Comparison of ENCODE assay signal across 9 cellular contexts in the genomic region with DNA sequence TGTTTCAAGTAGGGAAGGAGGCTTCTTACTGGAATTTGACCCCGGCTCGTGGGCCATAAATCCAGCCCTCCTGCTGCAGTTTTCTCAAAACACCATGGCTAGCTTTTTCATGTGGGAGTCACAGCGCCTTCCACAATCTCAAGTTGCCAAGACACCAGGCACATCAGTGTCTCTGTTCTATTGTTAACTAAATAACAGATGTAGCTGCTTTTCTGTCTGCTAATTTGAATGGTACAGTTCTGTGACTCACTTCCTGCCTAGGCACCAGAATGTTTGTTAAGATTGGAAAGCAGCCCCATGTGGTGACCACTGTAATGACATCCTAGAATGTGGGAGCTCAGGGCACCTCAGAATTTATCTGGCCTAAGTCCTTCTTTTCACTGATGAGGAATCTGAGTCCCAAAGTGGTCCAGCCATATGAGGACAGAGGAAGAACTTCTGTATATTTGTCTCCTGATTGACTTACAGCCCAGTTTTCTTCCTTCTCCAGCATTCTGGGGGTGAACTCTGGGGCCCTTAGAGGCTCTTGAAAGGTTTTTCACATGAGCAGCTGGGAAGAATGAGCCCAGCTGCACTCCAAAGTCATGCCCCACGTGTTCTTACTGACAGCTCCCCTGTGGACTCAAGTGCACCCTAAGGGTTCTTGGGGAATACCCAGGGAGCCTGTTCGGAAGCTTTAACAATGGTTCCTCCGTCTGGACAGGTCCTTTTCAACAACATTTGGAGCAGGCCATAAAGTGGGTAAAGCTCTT. TPM values are rescaled to one million over a fixed set of nuclear protein-coding genes. Genes with fewer than 3 reads are reported as not detected.
A peak's percentile ranks its signal among the peaks of the same experiment; 100 is the strongest.
DNase-seq lines count a peak whose midpoint lies in the region; ATAC-seq and TF ChIP-seq lines count a peak whose summit lies in the region.
"Had no signal": no experiment of that assay in that cellular context is flagged by ENCODE, and none has a peak within 500 bp of the region (broad histone marks: within the 10 kb centered on the region; RNA-seq: fewer than 3 reads in every experiment).

No MANE protein-coding gene starts in this region.

- H3K79me2 ChIP-seq in KMS-11 (ENCODE audit: insufficient read depth, low read depth): no peaks in the 10 kb centered on the region

- H3K36me3 Mint-ChIP-seq in activated CD8-positive, alpha-beta T cell treated with anti-CD3 and anti-CD28 coated beads for 36 hours (ENCODE audit: low read depth): peaks cover 81% of the 10 kb centered on the region

- no peaks in the 10 kb centered on the region for H3K9me3 Mint-ChIP-seq in activated CD8-positive, alpha-beta T cell treated with anti-CD3 and anti-CD28 coated beads for 36 hours

- H3K4me3 Mint-ChIP-seq in activated CD8-positive, alpha-beta T cell treated with anti-CD3 and anti-CD28 coated beads for 36 hours: no peak overlapping the region

- H4K20me1 ChIP-seq in KMS-11 (ENCODE audit: insufficient read depth): no peaks in the 10 kb centered on the region

- peak; percentile 67 for DNase-seq in DMS 273 (lab: John Stamatoyannopoulos, UW; ENCODE audit: unreplicated experiment)
- no peak for DNase-seq in DMS 273 treated with DMSO at 0.1 percent for 48 hours (lab: John Stamatoyannopoulos, UW)
- peak; percentile 63 for DNase-seq in activated CD8-positive, alpha-beta T cell treated with anti-CD3 and anti-CD28 coated beads for 36 hours
- DNase-seq in fibroblast of the conjunctiva (ENCODE audit: low read depth): peak; percentile 52
- DNase-seq in stimulated activated CD4-positive, alpha-beta T cell treated with anti-CD3 and anti-CD28 coated beads, Interleukin-4, amount 100 ng/mL, for 24 hours: peak; percentile 49
- no peak for DNase-seq in posterior cingulate gyrus

- H3K36me3 ChIP-seq in KMS-11 (ENCODE audit: insufficient read depth): no peaks in the 10 kb centered on the region

- POLR2A ChIA-PET in activated CD8-positive, alpha-beta T cell treated with anti-CD3 and anti-CD28 coated beads for 36 hours (lab: Charles Lee): interaction anchor here (0.7 to 2.9 kb wide), 8 partner anchors 9 to 332 kb away, joined by 3 to 12 read pairs (median 6); a partner anchor contains a TSS

- peaks cover 33% of the 10 kb centered on the region for H3K4me1 ChIP-seq in KMS-11 (ENCODE audit: low read depth, poor library complexity, severe bottlenecking)

- no peaks in the 10 kb centered on the region for H3K27me3 Mint-ChIP-seq in activated CD8-positive, alpha-beta T cell treated with anti-CD3 and anti-CD28 coated beads for 36 hours

- no peak overlapping the region for H3K9ac ChIP-seq in KMS-11

- no peak overlapping the region for H3K4me3 ChIP-seq in KMS-11 (IDR thresholded peaks at IDR 0.05; ENCODE audit: insufficient read depth, low read depth, low read length)

- intact Hi-C loops in activated CD8-positive, alpha-beta T cell treated with anti-CD3 and anti-CD28 coated beads for 36 hours (cut with micrococcal nuclease): no loop called here
- intact Hi-C loops in posterior cingulate gyrus (cut with DNase I): no loop called here

- H3K27ac ChIP-seq in KMS-11: no peak overlapping the region
- H3K27ac ChIP-seq: 22Rv1 had no signal

- no peaks in the 10 kb centered on the region for H3K27me3 ChIP-seq in KMS-11 (ENCODE audit: insufficient read depth, low read depth)

- H3K27ac Mint-ChIP-seq in activated CD8-positive, alpha-beta T cell treated with anti-CD3 and anti-CD28 coated beads for 36 hours: peak overlapping the region; percentile 20

- H3K4me1 Mint-ChIP-seq in activated CD8-positive, alpha-beta T cell treated with anti-CD3 and anti-CD28 coated beads for 36 hours (ENCODE audit: low read depth): peaks cover 23% of the 10 kb centered on the region

- H3K4me2 ChIP-seq in KMS-11: no peak overlapping the region

- CTCF ChIA-PET in activated CD8-positive, alpha-beta T cell treated with anti-CD3 and anti-CD28 coated beads for 36 hours (lab: Charles Lee): interaction anchor here (0.7 to 4.3 kb wide), 17 partner anchors 13 to 955 kb away, joined by 3 to 27 read pairs (median 4); a partner anchor contains a TSS

- H2AFZ ChIP-seq in KMS-11 (ENCODE audit: low read depth): no peak overlapping the region

- TF ChIP-seq CTCF in KMS-11 (conservative IDR thresholded peaks at IDR 0.05; ENCODE audit: low read depth, low read length): peak; percentile 27; the same call in 1 of the 2 replicates
- peak; percentile 56 for TF ChIP-seq CTCF in activated CD8-positive, alpha-beta T cell treated with anti-CD3 and anti-CD28 coated beads for 36 hours (IDR thresholded peaks at IDR 0.05)

- peak; percentile 73 for ATAC-seq in GM21723 (IDR thresholded peaks at IDR 0.05; ENCODE audit: unreplicated experiment)
- peak; percentile 99 for ATAC-seq in activated CD8-positive, alpha-beta T cell treated with anti-CD3 and anti-CD28 coated beads for 36 hours

RNA-seq across cellular contexts. Expression of a gene that starts 27.5 kb away (rescaled TPM):
- under 1 TPM; 0.27 TPM for total RNA-seq in activated CD8-positive, alpha-beta T cell treated with anti-CD3 and anti-CD28 coated beads for 36 hours

RNA-seq across cellular contexts. Expression of a gene that starts 33.9 kb away (rescaled TPM):
- 100 to 1,000 TPM; 126 to 127 TPM for total RNA-seq in activated CD8-positive, alpha-beta T cell treated with anti-CD3 and anti-CD28 coated beads for 36 hours

Comparison
In these comparisons a context has a peak if more than half of its experiments do, and no peak if none do; other contexts are left out.
1. DNase-seq: peak in DMS 273 (single experiment), activated CD8-positive, alpha-beta T cell treated with anti-CD3 and anti-CD28 coated beads for 36 hours (single experiment), fibroblast of the conjunctiva (single experiment) and stimulated activated CD4-positive, alpha-beta T cell treated with anti-CD3 and anti-CD28 coated beads, Interleukin-4, amount 100 ng/mL, for 24 hours (single experiment); none in DMS 273 treated with DMSO at 0.1 percent for 48 hours (single experiment) and posterior cingulate gyrus (0 of 10).